9 cellular contexts compared by ENCODE assay signal in genomic region chr19:5960005-5961001, GRCh38. TPM values are rescaled to one million over a fixed set of nuclear protein-coding genes. Genes with fewer than 3 reads are reported as not detected.
DNase-seq lines count a peak whose midpoint lies in the region; ATAC-seq and TF ChIP-seq lines count a peak whose summit lies in the region.
"Had no signal": no experiment of that assay in that cellular context is flagged by ENCODE, and none has a peak within 500 bp of the region (broad histone marks: within the 10 kb centered on the region; RNA-seq: fewer than 3 reads in every experiment).

No MANE protein-coding gene starts in this region.

- H3K27me3 ChIP-seq in CD4-positive, alpha-beta T cell (ENCODE audit: control insufficient read depth, insufficient read depth, low read length), result no peaks in the 10 kb centered on the region

- DNase-seq in CD4-positive, alpha-beta T cell, result no peak
- peak; percentile 83 for DNase-seq in NCI-H2196 (lab: John Stamatoyannopoulos, UW; ENCODE audit: unreplicated experiment)
- no peak for DNase-seq in coronary artery (ENCODE audit: low spot score)
- DNase-seq in natural killer cell, result no peak
- no peak for DNase-seq in NCI-H526 (lab: John Stamatoyannopoulos, UW)
- no peak for DNase-seq in mesenteric fat pad (ENCODE audit: low spot score)
- no peak for DNase-seq in HK-2 (ENCODE audit: unreplicated experiment)

- H3K27me3 Mint-ChIP-seq in CD4-positive, alpha-beta T cell, result no peaks in the 10 kb centered on the region
- no peaks in the 10 kb centered on the region for H3K27me3 Mint-ChIP-seq in natural killer cell (ENCODE audit: low read depth in 2 of 2)

- POLR2A ChIA-PET in CD4-positive, alpha-beta T cell (lab: Charles Lee), result interaction anchor here (0.6 to 3.7 kb wide), 5 partner anchors 11 to 240 kb away, joined by 3 to 93 read pairs (median 19); partner anchors contain the start of genes CATSPERD, NDUFA11 and RANBP3

- H3K27ac Mint-ChIP-seq in CD4-positive, alpha-beta T cell, result peak overlapping the region; percentile 98
- H3K27ac Mint-ChIP-seq in natural killer cell, result peak overlapping the region; percentile 94 to 96

- peaks cover 37% of the 10 kb centered on the region for H3K36me3 Mint-ChIP-seq in CD4-positive, alpha-beta T cell (ENCODE audit: low read depth)
- H3K36me3 Mint-ChIP-seq in natural killer cell, result no peaks in the 10 kb centered on the region

- intact Hi-C loops in CD4-positive, alpha-beta T cell (cut with DNase I, micrococcal nuclease), result loop anchor here in 1 of 2 experiments (5.0 kb wide), 1 partner anchor 53 kb away; no protein-coding TSS in a partner anchor
- intact Hi-C loops in natural killer cell (cut with micrococcal nuclease), result no loop called here

- H3K4me1 Mint-ChIP-seq in CD4-positive, alpha-beta T cell (ENCODE audit: low read depth), result peaks cover 94% of the 10 kb centered on the region
- peaks cover 62 to 83% of the 10 kb centered on the region in 2 donors for H3K4me1 Mint-ChIP-seq in natural killer cell

- no peak overlapping the region for H3K4me3 ChIP-seq in coronary artery
- H3K4me3 ChIP-seq: prostate gland had no signal

- H3K9me3 Mint-ChIP-seq in CD4-positive, alpha-beta T cell, result no peaks in the 10 kb centered on the region
- no peaks in the 10 kb centered on the region for H3K9me3 Mint-ChIP-seq in natural killer cell

- H3K9me3 ChIP-seq in CD4-positive, alpha-beta T cell (ENCODE audit: control insufficient read depth, low read length), result no peaks in the 10 kb centered on the region
- H3K9me3 ChIP-seq: prostate gland had no signal

- CTCF ChIA-PET in CD4-positive, alpha-beta T cell (lab: Charles Lee), result interaction anchor here (1.1 to 1.5 kb wide), 2 partner anchors 8 to 156 kb away, joined by 3 to 4 read pairs; no protein-coding TSS in a partner anchor

- H3K27ac ChIP-seq in CD4-positive, alpha-beta T cell (ENCODE audit: low read depth, low read length), result peak overlapping the region; percentile 86
- peak overlapping the region; percentile 13 to 76 for H3K27ac ChIP-seq in coronary artery
- H3K27ac ChIP-seq: prostate gland had no signal

- peak overlapping the region; percentile 76 for H3K4me3 Mint-ChIP-seq in CD4-positive, alpha-beta T cell
- peak overlapping the region; percentile 71 for H3K4me3 Mint-ChIP-seq in natural killer cell

- no peak for TF ChIP-seq CTCF in CD4-positive, alpha-beta T cell (IDR thresholded peaks at IDR 0.05)
- TF ChIP-seq CTCF in coronary artery (IDR thresholded peaks at IDR 0.05) (no peak), natural killer cell (IDR thresholded peaks at IDR 0.05) (no peak)

- ATAC-seq in CD4-positive, alpha-beta T cell (ENCODE audit: poor library complexity), result no peak
- ATAC-seq in natural killer cell (no peak), HG02678 (IDR thresholded peaks at IDR 0.05; ENCODE audit: unreplicated experiment) (no peak)

RNA-seq across cellular contexts. Expression of gene RANBP3, which starts 17.6 kb away (rescaled TPM):
- total RNA-seq in CD4-positive, alpha-beta T cell, result 10 to 100 TPM; 82.7 to 88.7 TPM
- 10 to 100 TPM; 73.9 to 95.2 (median 89.7) TPM for total RNA-seq in natural killer cell
- 56.7 TPM for total RNA-seq in mesenteric fat pad

RNA-seq across cellular contexts. Expression of gene CAPS, which starts 46.2 kb away (rescaled TPM):
- 10 to 100 TPM; 43.2 to 44.2 TPM for total RNA-seq in CD4-positive, alpha-beta T cell
- 10 to 100 TPM; 34.0 to 41.6 (median 38.3) TPM for total RNA-seq in natural killer cell
- total RNA-seq in mesenteric fat pad, result 4.4 TPM

RNA-seq across cellular contexts. Expression of gene VMAC, which starts 55.6 kb away (rescaled TPM):
- total RNA-seq in CD4-positive, alpha-beta T cell, result 10 to 100 TPM; 23.4 to 25.3 TPM
- total RNA-seq in natural killer cell, result 10 to 100 TPM; 21.1 to 26.3 (median 24.2) TPM
- 3.0 TPM for total RNA-seq in mesenteric fat pad

RNA-seq across cellular contexts. Expression of gene NDUFA11, which starts 56.7 kb away (rescaled TPM):
- total RNA-seq in CD4-positive, alpha-beta T cell, result 10 to 100 TPM; 94.3 to 96.7 TPM
- total RNA-seq in natural killer cell, result 100 to 1,000 TPM; 111 to 115 (median 113) TPM
- 186 TPM for total RNA-seq in mesenteric fat pad
